9 cellular contexts compared by ENCODE assay signal in genomic region chr6:27592107-27592480, GRCh38.
DNase-seq lines count a peak whose midpoint lies in the region; ATAC-seq lines count a peak whose summit lies in the region.
"Had no signal": no experiment of that assay in that cellular context is flagged by ENCODE, and none has a peak within 500 bp of the region (broad histone marks: within the 10 kb centered on the region; RNA-seq: fewer than 3 reads in every experiment).

No MANE protein-coding gene starts in this region.

- H3K36me3 ChIP-seq in neuronal stem cell (replicated peaks in 1 of 2; ENCODE audit: control insufficient read depth in 2 of 2, insufficient read depth in 2 of 2, low read length in 2 of 2), result no peaks in the 10 kb centered on the region

- H2BK120ac ChIP-seq in neuronal stem cell (ENCODE audit: low read depth, low read length), result no peak overlapping the region

- peaks cover 2 to 8% of the 10 kb centered on the region in 2 donors for H3K4me1 ChIP-seq in neuronal stem cell (ENCODE audit: control insufficient read depth in 2 of 2, insufficient read depth in 1 of 2, low read depth in 1 of 2, low read length in 2 of 2)

- no peak overlapping the region for H3K4ac ChIP-seq in neuronal stem cell (ENCODE audit: low read length)

- H3K23ac ChIP-seq in neuronal stem cell (ENCODE audit: low read depth, low read length, poor library complexity), result no peak overlapping the region

- H4K8ac ChIP-seq in neuronal stem cell (ENCODE audit: low read depth, low read length), result no peak overlapping the region

- H2BK5ac ChIP-seq in neuronal stem cell (ENCODE audit: low read length), result no peak overlapping the region

- H3K4me2 ChIP-seq in neuronal stem cell (ENCODE audit: insufficient read depth, low read length, poor library complexity, severe bottlenecking), result peak overlapping the region; percentile 69

- H2AK5ac ChIP-seq in neuronal stem cell (ENCODE audit: low read depth, low read length), result no peak overlapping the region

- H3K4me3 ChIP-seq in neuronal stem cell (ENCODE audit: low read length in 2 of 2), result peak overlapping the region; percentile 55 to 86

- H3K9me3 ChIP-seq in neuronal stem cell (replicated peaks in 1 of 2; ENCODE audit: control insufficient read depth in 2 of 2, insufficient read depth in 1 of 2, low read depth in 1 of 2, low read length in 2 of 2), result no peaks in the 10 kb centered on the region

- H3K14ac ChIP-seq in neuronal stem cell (ENCODE audit: low read length), result no peak overlapping the region

- no peak overlapping the region for H3K9ac ChIP-seq in neuronal stem cell (ENCODE audit: low read depth, low read length, poor library complexity)

- no peaks in the 10 kb centered on the region for H3K79me1 ChIP-seq in neuronal stem cell (ENCODE audit: low read depth, low read length)

- H3K27ac ChIP-seq in neuronal stem cell (replicated peaks; ENCODE audit: low read length), result no peak overlapping the region

- DNase-seq in DMS53 (lab: John Stamatoyannopoulos, UW), result peak; percentile 40
- DNase-seq in DMS53 treated with DMSO at 0.1 percent for 48 hours (lab: John Stamatoyannopoulos, UW; ENCODE audit: unreplicated experiment), result no peak
- DNase-seq in HPDE6-E6E7 (ENCODE audit: extremely low spot score), result peak; percentile 20
- DNase-seq in astrocyte of the hippocampus (ENCODE audit: low read depth, low spot score), result peak; percentile 38
- no peak for DNase-seq in neuronal stem cell (ENCODE audit: low spot score)
- DNase-seq in cortex of kidney (lab: John Stamatoyannopoulos, UW), result no peak
- DNase-seq in hepatic stellate cell (ENCODE audit: low spot score), result no peak
- DNase-seq: 8988T had no signal

- H3K18ac ChIP-seq in neuronal stem cell (ENCODE audit: low read length), result no peak overlapping the region

- peak overlapping the region; percentile 74 for H2AFZ ChIP-seq in neuronal stem cell (ENCODE audit: low read length)

- no peak overlapping the region for H2BK12ac ChIP-seq in neuronal stem cell (ENCODE audit: low read length)

- no peak for ATAC-seq in esophagus mucosa

- no peak overlapping the region for H4K91ac ChIP-seq in neuronal stem cell (ENCODE audit: low read depth, low read length, poor library complexity)

- no CpG with 5 or more reads among the region's 13 CpGs for WGBS in neuronal stem cell (ENCODE audit: extremely low coverage in 2 of 2, insufficient read length in 2 of 2, insufficient replicate concordance in 1 of 2), 2 donors

- H2BK15ac ChIP-seq in neuronal stem cell (ENCODE audit: low read length), result no peak overlapping the region

- peaks cover 0 to 25% (median 14%) of the 10 kb centered on the region in 3 experiments for H3K27me3 ChIP-seq in neuronal stem cell (ENCODE audit: control insufficient read depth in 3 of 3, insufficient read depth in 3 of 3, low read depth in 1 of 3, low read length in 3 of 3)

Comparison
In these comparisons a context has a peak if more than half of its experiments do, and no peak if none do; other contexts are left out.
1. DNase-seq: peak in DMS53 (single experiment), HPDE6-E6E7 (single experiment) and astrocyte of the hippocampus (single experiment); none in DMS53 treated with DMSO at 0.1 percent for 48 hours (single experiment), neuronal stem cell (single experiment), cortex of kidney (single experiment) and hepatic stellate cell (single experiment).